ENCODE assay signal across 19 cellular contexts in genomic region chr1:96346708-96347107, GRCh38.
DNase-seq lines count a peak whose midpoint lies in the region; ATAC-seq and TF ChIP-seq lines count a peak whose summit lies in the region.
"Had no signal": no experiment of that assay in that cellular context is flagged by ENCODE, and none has a peak within 500 bp of the region (broad histone marks: within the 10 kb centered on the region; RNA-seq: fewer than 3 reads in every experiment).

No MANE protein-coding gene starts in this region.

- H3K9me3 ChIP-seq in right cardiac atrium (ENCODE audit: control insufficient read depth, low read length) = no peaks in the 10 kb centered on the region
- H3K9me3 ChIP-seq: SJSA1 had no signal

- peak; percentile 22 for DNase-seq in HT-29 (ENCODE audit: low spot score)
- DNase-seq in brain microvascular endothelial cell = no peak
- no peak for DNase-seq in fibroblast of the aortic adventitia (ENCODE audit: low read depth)
- DNase-seq in right cardiac atrium = no peak
- DNase-seq: DND-41, GDM1, MG63, NCI-H1092, NCI-H1694 treated with DMSO at 0.1 percent for 48 hours, NCI-H526 treated with DMSO at 0.1 percent for 48 hours, PC-9, T-cell had no signal

- 0 out of 2 replicates have a peak, but pooled peaks have one; percentile 5 for TF ChIP-seq CTCF in C4-2B (conservative IDR thresholded peaks at IDR 0.05)
- peak; percentile 13 for TF ChIP-seq CTCF in brain microvascular endothelial cell (IDR thresholded peaks at IDR 0.05; ENCODE audit: low read depth, low read length, missing control alignments)
- peak; percentile 10 for TF ChIP-seq CTCF in fibroblast of the aortic adventitia (IDR thresholded peaks at IDR 0.05; ENCODE audit: insufficient read depth, low read length)

- in situ Hi-C loops in brain microvascular endothelial cell (cut with HindIII; ENCODE audit: low pct_ligation_motif_present, low sequenced_read_pairs) = no loop called here

- H3K27me3 ChIP-seq in brain microvascular endothelial cell (replicated peaks) (no peaks in the 10 kb centered on the region), right cardiac atrium (ENCODE audit: control insufficient read depth, insufficient read depth) (no peaks in the 10 kb centered on the region)
- H3K27me3 ChIP-seq: BLaER1 treated with 17β-estradiol and CSF1 and Interleukin-3, amounts not matched to agents 10 nM and 100 nM; MG63; SJSA1 had no signal

- no peaks in the 10 kb centered on the region for H3K36me3 ChIP-seq in brain microvascular endothelial cell (replicated peaks)
- H3K36me3 ChIP-seq: BLaER1 treated with 17β-estradiol and CSF1 and Interleukin-3, amounts not matched to agents 10 nM and 100 nM; MG63; SJSA1 had no signal

- H3K4me3 ChIP-seq in brain microvascular endothelial cell (ENCODE audit: low read depth, low read length) = no peak overlapping the region
- H3K4me3 ChIP-seq in fibroblast of the aortic adventitia (ENCODE audit: low read depth, low read length) = no peak overlapping the region
- H3K4me3 ChIP-seq in right cardiac atrium (ENCODE audit: low read length) = no peak overlapping the region
- H3K4me3 ChIP-seq: BLaER1 treated with 17β-estradiol and CSF1 and Interleukin-3, amounts not matched to agents 10 nM and 100 nM; GM12878; MG63; PC-9; SJSA1 had no signal

- intact Hi-C loops in right cardiac atrium (cut with DNase I) = no loop called here

- H3K27ac ChIP-seq in C4-2B (no peak overlapping the region), brain microvascular endothelial cell (no peak overlapping the region), right cardiac atrium (ENCODE audit: low read length) (no peak overlapping the region)
- H3K27ac ChIP-seq: BLaER1 treated with 17β-estradiol and CSF1 and Interleukin-3, amounts not matched to agents 10 nM and 100 nM; KMS-11; PC-9; SJSA1 had no signal

- H3K4me1 ChIP-seq in right cardiac atrium (ENCODE audit: control insufficient read depth, insufficient read depth, low read length) = no peaks in the 10 kb centered on the region
- H3K4me1 ChIP-seq: BLaER1 treated with 17β-estradiol and CSF1 and Interleukin-3, amounts not matched to agents 10 nM and 100 nM; SJSA1 had no signal

- no peak for ATAC-seq in HG03571 (IDR thresholded peaks at IDR 0.05; ENCODE audit: unreplicated experiment)
- ATAC-seq in right cardiac atrium = no peak
- no peak for ATAC-seq in HG03095 (IDR thresholded peaks at IDR 0.05; ENCODE audit: unreplicated experiment)
- ATAC-seq: GM12878, T-cell had no signal
